In genomic region chr2:235661952-235662351, GRCh38 we compare ENCODE assay signal across 21 cellular contexts.
DNase-seq lines count a peak whose midpoint lies in the region; ATAC-seq and TF ChIP-seq lines count a peak whose summit lies in the region.
"Had no signal": no experiment of that assay in that cellular context is flagged by ENCODE, and none has a peak within 500 bp of the region (broad histone marks: within the 10 kb centered on the region; RNA-seq: fewer than 3 reads in every experiment).

No MANE protein-coding gene starts in this region.

- H3K9me3 ChIP-seq in H9 (ENCODE audit: control insufficient read depth, low read depth, low read length): no peaks in the 10 kb centered on the region
- H3K9me3 ChIP-seq in neuronal stem cell (replicated peaks in 1 of 2; ENCODE audit: control insufficient read depth in 2 of 2, insufficient read depth in 1 of 2, low read depth in 1 of 2, low read length in 2 of 2): no peaks in the 10 kb centered on the region
- H3K9me3 ChIP-seq: A549; BE2C; BLaER1 treated with 17β-estradiol and CSF1 and Interleukin-3, amounts not matched to agents 10 nM and 100 nM had no signal

- no peaks in the 10 kb centered on the region for H3K79me1 ChIP-seq in H9 (ENCODE audit: insufficient read depth, low read depth, low read length, poor library complexity, severe bottlenecking)
- peaks cover 10% of the 10 kb centered on the region for H3K79me1 ChIP-seq in neuronal stem cell (ENCODE audit: low read depth, low read length)

- no peak overlapping the region for H2AK5ac ChIP-seq in H9 (ENCODE audit: insufficient read length, low read length)
- H2AK5ac ChIP-seq in neuronal stem cell (ENCODE audit: low read depth, low read length): no peak overlapping the region

- H4K8ac ChIP-seq in H9 (replicated peaks; ENCODE audit: insufficient read length, low read depth, low read length) (no peak overlapping the region), neuronal stem cell (ENCODE audit: low read depth, low read length) (no peak overlapping the region)

- H4K20me1 ChIP-seq in H9 (ENCODE audit: control insufficient read depth, insufficient read depth, insufficient read length): no peaks in the 10 kb centered on the region

- DNase-seq in H9: no peak
- DNase-seq in glutamatergic neuron: no peak
- no peak for DNase-seq in neuronal stem cell (ENCODE audit: low spot score)
- no peak for DNase-seq in type B pancreatic cell (ENCODE audit: extremely low spot score, unreplicated experiment)
- DNase-seq in sciatic nerve (ENCODE audit: low spot score): no peak
- DNase-seq in NCI-H146 treated with DMSO at 0.1 percent for 48 hours (lab: John Stamatoyannopoulos, UW; ENCODE audit: unreplicated experiment): no peak
- DNase-seq: 8988T; ACHN; AML-193; BE2C; CD4-positive, alpha-beta T cell; CD8-positive, alpha-beta memory T cell; DMS53; DMS79 treated with DMSO at 0.1 percent for 48 hours; GF-D8; HCEC 1CT had no signal

- H3K23ac ChIP-seq in H9 (ENCODE audit: insufficient read length, low read depth, low read length) (no peak overlapping the region), neuronal stem cell (ENCODE audit: low read depth, low read length, poor library complexity) (no peak overlapping the region)

- H2BK120ac ChIP-seq in H9 (ENCODE audit: low read depth, low read length, poor library complexity, severe bottlenecking): no peak overlapping the region
- no peak overlapping the region for H2BK120ac ChIP-seq in neuronal stem cell (ENCODE audit: low read depth, low read length)

- H2AFZ ChIP-seq in H9 (ENCODE audit: low read length) (no peak overlapping the region), neuronal stem cell (ENCODE audit: low read length) (no peak overlapping the region)
- H2AFZ ChIP-seq: GM23338 had no signal

- H3K4me3 Mint-ChIP-seq in H9 (no peak overlapping the region), glutamatergic neuron (ENCODE audit: unreplicated experiment) (no peak overlapping the region), type B pancreatic cell (no peak overlapping the region)
- H3K4me3 Mint-ChIP-seq: CD14-positive monocyte; CD4-positive, alpha-beta T cell; CD8-positive, alpha-beta memory T cell; GM23338 had no signal

- H3K9ac ChIP-seq in H9 (ENCODE audit: extremely low read depth, insufficient read length, low read length) (no peak overlapping the region), neuronal stem cell (ENCODE audit: low read depth, low read length, poor library complexity) (no peak overlapping the region)
- H3K9ac ChIP-seq: BLaER1 treated with 17β-estradiol and CSF1 and Interleukin-3, amounts not matched to agents 10 nM and 100 nM had no signal

- H3K4me3 ChIP-seq in neuronal stem cell (ENCODE audit: low read length in 2 of 2): no peak overlapping the region
- H3K4me3 ChIP-seq: A549; BLaER1 treated with 17β-estradiol and CSF1 and Interleukin-3, amounts not matched to agents 10 nM and 100 nM; GM23338 had no signal

- H3K4me1 ChIP-seq in H9 (ENCODE audit: insufficient read depth, low read length): peaks cover 36% of the 10 kb centered on the region; the same call in 1 of the 2 replicates
- peaks cover 37 to 42% of the 10 kb centered on the region in 2 donors for H3K4me1 ChIP-seq in neuronal stem cell (ENCODE audit: control insufficient read depth in 2 of 2, insufficient read depth in 1 of 2, low read depth in 1 of 2, low read length in 2 of 2)

- H3K4me2 ChIP-seq in H9 (ENCODE audit: insufficient read depth, insufficient read length, low read length): no peak overlapping the region
- no peak overlapping the region for H3K4me2 ChIP-seq in neuronal stem cell (ENCODE audit: insufficient read depth, low read length, poor library complexity, severe bottlenecking)
- H3K4me2 ChIP-seq: A549 had no signal

- peak overlapping the region; percentile 20; the same call in 1 of the 2 replicates for H3K14ac ChIP-seq in H9 (ENCODE audit: insufficient read depth, low read length)
- no peak overlapping the region for H3K14ac ChIP-seq in neuronal stem cell (ENCODE audit: low read length)

- no peak for ATAC-seq in sciatic nerve
- ATAC-seq in HG02588 (IDR thresholded peaks at IDR 0.05; ENCODE audit: unreplicated experiment): no peak
- ATAC-seq: A549, GM23338 had no signal

- no peak overlapping the region for H4K5ac ChIP-seq in H9 (ENCODE audit: insufficient read length, low read depth, low read length)

- H3K36me3 ChIP-seq in neuronal stem cell (replicated peaks in 1 of 2; ENCODE audit: control insufficient read depth in 2 of 2, insufficient read depth in 2 of 2, low read length in 2 of 2): no peaks in the 10 kb centered on the region
- H3K36me3 ChIP-seq: BE2C; BLaER1 treated with 17β-estradiol and CSF1 and Interleukin-3, amounts not matched to agents 10 nM and 100 nM had no signal

- H3K23me2 ChIP-seq in H9 (ENCODE audit: insufficient read length, low read depth, low read length, poor library complexity, severe bottlenecking): peaks cover 5% of the 10 kb centered on the region

- intact Hi-C loops in sciatic nerve (cut with DNase I): no loop called here

- H3K27ac ChIP-seq in H9 (ENCODE audit: insufficient read length, low read depth, low read length): no peak overlapping the region
- no peak overlapping the region for H3K27ac ChIP-seq in neuronal stem cell (replicated peaks; ENCODE audit: low read length)
- H3K27ac ChIP-seq: A549; BLaER1 treated with 17β-estradiol and CSF1 and Interleukin-3, amounts not matched to agents 10 nM and 100 nM had no signal

- no peaks in the 10 kb centered on the region for H3K27me3 ChIP-seq in H9 (ENCODE audit: insufficient read depth, low read length)
- no peaks in the 10 kb centered on the region for H3K27me3 ChIP-seq in neuronal stem cell (ENCODE audit: control insufficient read depth in 3 of 3, insufficient read depth in 3 of 3, low read depth in 1 of 3, low read length in 3 of 3)
- H3K27me3 ChIP-seq: BE2C; BLaER1 treated with 17β-estradiol and CSF1 and Interleukin-3, amounts not matched to agents 10 nM and 100 nM had no signal

- H3K27me3 Mint-ChIP-seq in H9 (ENCODE audit: low read depth) (peaks cover 19% of the 10 kb centered on the region), glutamatergic neuron (ENCODE audit: unreplicated experiment) (peaks cover 5% of the 10 kb centered on the region), type B pancreatic cell (peaks cover 12% of the 10 kb centered on the region)

- no peak overlapping the region for H2BK15ac ChIP-seq in H9 (ENCODE audit: low read depth, low read length)
- peak overlapping the region; percentile 31 for H2BK15ac ChIP-seq in neuronal stem cell (ENCODE audit: low read length)

- H3K18ac ChIP-seq in H9 (ENCODE audit: insufficient read length, low read depth, low read length): no peak overlapping the region
- H3K18ac ChIP-seq in neuronal stem cell (ENCODE audit: low read length): peak overlapping the region; percentile 55

- H3K27ac Mint-ChIP-seq in H9 (peak overlapping the region in 1 of 3 experiments; percentile 62; a peak in 2 of 7 replicates), glutamatergic neuron (ENCODE audit: unreplicated experiment) (peak overlapping the region; percentile 64), type B pancreatic cell (peak overlapping the region; percentile 48)
- H3K27ac Mint-ChIP-seq: CD14-positive monocyte; CD4-positive, alpha-beta T cell; CD8-positive, alpha-beta memory T cell; GM23338 had no signal

- peaks cover 2% of the 10 kb centered on the region; the same call in 1 of the 2 replicates for H3K79me2 ChIP-seq in H9 (ENCODE audit: insufficient read depth, low read length)

- H2BK12ac ChIP-seq in H9 (ENCODE audit: insufficient read length, low read depth, low read length) (no peak overlapping the region), neuronal stem cell (ENCODE audit: low read length) (no peak overlapping the region)

- TF ChIP-seq CTCF in H9 (conservative IDR thresholded peaks at IDR 0.05): no peak
- TF ChIP-seq CTCF in glutamatergic neuron (IDR thresholded peaks at IDR 0.05; ENCODE audit: partially characterized antibody, unreplicated experiment): no peak
- no peak for TF ChIP-seq CTCF in type B pancreatic cell (conservative IDR thresholded peaks at IDR 0.05)

- H4K91ac ChIP-seq in H9 (ENCODE audit: insufficient read length, low read depth, low read length): no peak overlapping the region
- no peak overlapping the region for H4K91ac ChIP-seq in neuronal stem cell (ENCODE audit: low read depth, low read length, poor library complexity)

- no peaks in the 10 kb centered on the region; a peak in 1 of 7 replicates for H3K36me3 Mint-ChIP-seq in H9 (ENCODE audit: insufficient read depth in 1 of 3, low read depth in 3 of 3)
- H3K36me3 Mint-ChIP-seq in glutamatergic neuron (ENCODE audit: unreplicated experiment): no peaks in the 10 kb centered on the region
- no peaks in the 10 kb centered on the region for H3K36me3 Mint-ChIP-seq in type B pancreatic cell
- H3K36me3 Mint-ChIP-seq: CD14-positive monocyte; CD8-positive, alpha-beta memory T cell had no signal

- H3K4me1 Mint-ChIP-seq in H9 (peaks cover 81 to 90% of the 10 kb centered on the region in 2 experiments), glutamatergic neuron (ENCODE audit: low read depth, unreplicated experiment) (peaks cover 76% of the 10 kb centered on the region), type B pancreatic cell (ENCODE audit: unreplicated experiment) (peaks cover 57% of the 10 kb centered on the region)
- H3K4me1 Mint-ChIP-seq: CD14-positive monocyte had no signal

- H2BK5ac ChIP-seq in H9 (ENCODE audit: insufficient read length, low read length) (no peak overlapping the region), neuronal stem cell (ENCODE audit: low read length) (no peak overlapping the region)

- H3K9me3 Mint-ChIP-seq in H9 (no peaks in the 10 kb centered on the region), glutamatergic neuron (ENCODE audit: unreplicated experiment) (peaks cover 10% of the 10 kb centered on the region), type B pancreatic cell (no peaks in the 10 kb centered on the region)
- H3K9me3 Mint-ChIP-seq: CD4-positive, alpha-beta T cell; CD8-positive, alpha-beta memory T cell had no signal

- no CpG with 5 or more reads among the region's 6 CpGs for WGBS in H9 (ENCODE audit: extremely low coverage, insufficient read length, low lambda C conversion rate)
- no CpG with 5 or more reads among the region's 6 CpGs for WGBS in neuronal stem cell (ENCODE audit: extremely low coverage in 2 of 2, insufficient read length in 2 of 2, insufficient replicate concordance in 1 of 2), 2 donors

- H3K4ac ChIP-seq in H9 (ENCODE audit: low read depth, low read length) (no peak overlapping the region), neuronal stem cell (ENCODE audit: low read length) (no peak overlapping the region)

- H2BK20ac ChIP-seq in H9 (ENCODE audit: low read depth, low read length, poor library complexity, severe bottlenecking): no peak overlapping the region

- H3K56ac ChIP-seq in H9 (ENCODE audit: insufficient read length, low read depth, low read length): no peak overlapping the region

- no peak overlapping the region for H3T11ph ChIP-seq in H9 (ENCODE audit: low read length)
